ENCODE assay signal across 31 cellular contexts in the genomic region with DNA sequence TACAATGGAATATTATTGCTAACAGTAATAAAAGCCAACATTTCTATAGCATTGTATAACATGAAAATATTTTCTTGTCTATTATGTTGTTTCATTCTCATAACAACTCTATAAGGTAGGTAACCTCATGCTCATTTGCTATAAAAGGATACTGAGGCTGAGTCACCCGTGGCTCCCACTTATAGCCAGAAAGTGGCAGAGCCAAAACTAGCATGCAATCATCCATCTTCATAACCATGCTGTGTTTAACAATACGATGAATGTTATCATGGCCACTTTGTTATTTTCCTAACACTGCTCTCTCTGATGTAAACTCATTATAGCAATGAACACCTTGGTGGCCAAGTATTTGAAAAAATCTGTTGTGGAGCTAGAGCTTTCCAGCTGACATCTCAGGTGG.
"Had no signal": no experiment of that assay in that cellular context is flagged by ENCODE, and none has a peak within 500 bp of the region (broad histone marks: within the 10 kb centered on the region; RNA-seq: fewer than 3 reads in every experiment).

No MANE protein-coding gene starts in this region.

- DNase-seq: activated CD4-positive, alpha-beta memory T cell treated with anti-CD3 and anti-CD28 coated beads for 36 hours; activated CD4-positive, alpha-beta T cell treated with anti-CD3 and anti-CD28 coated beads for 36 hours; activated CD4-positive, alpha-beta T cell treated with anti-CD3 and anti-CD28 coated beads, Interleukin-2, amount 10 ng/mL, durations not matched to agents 24 days and 14 days; activated CD4-positive, CD25-positive, alpha-beta regulatory T cell; activated CD4-positive, CD25-positive, alpha-beta regulatory T cell treated with anti-CD3 and anti-CD28 coated beads, Interleukin-2, amount 50 U/mL, for 72 hours; activated CD8-positive, alpha-beta memory T cell treated with anti-CD3 and anti-CD28 coated beads, Interleukin-2, amount 10 ng/mL, durations not matched to agents 7 days and 5 days; activated CD8-positive, alpha-beta memory T cell treated with anti-CD3 and anti-CD28 coated beads, Interleukin-2, amount 50 U/mL, for 4 hours; activated CD8-positive, alpha-beta T cell treated with anti-CD3 and anti-CD28 coated beads, Interleukin-2, amount 10 ng/mL, durations not matched to agents 7 days and 5 days; activated gamma-delta T cell; activated naive CD4-positive, alpha-beta T cell; activated naive CD4-positive, alpha-beta T cell treated with anti-CD3 and anti-CD28 coated beads, Interleukin-2, amount 10 ng/mL, durations not matched to agents 7 days and 5 days; activated naive CD8-positive, alpha-beta T cell treated with anti-CD3 and anti-CD28 coated beads, Interleukin-2, amount 10 ng/mL, durations not matched to agents 7 days and 5 days; activated T-cell treated with anti-CD3 and anti-CD28 coated beads, Interleukin-2, amount 50 U/mL, for 1 hour; activated T-cell treated with anti-CD3 and anti-CD28 coated beads, Interleukin-2, amount 50 U/mL, for 48 hours; brain microvascular endothelial cell; caudate nucleus; cortex of kidney; dermis blood vessel endothelial cell; effector CD4-positive, alpha-beta T cell; effector memory CD8-positive, alpha-beta T cell; esophagus squamous epithelium; foreskin fibroblast; gastrocnemius medialis; glutamatergic neuron; heart left ventricle; T-helper 1 cell; T-helper 17 cell; T1000 had no signal

- H3K27me3 ChIP-seq: ascending aorta, brain microvascular endothelial cell, esophagus squamous epithelium, gastrocnemius medialis, heart left ventricle had no signal

- H3K4me3 ChIP-seq: ascending aorta, esophagus squamous epithelium, gastrocnemius medialis, heart left ventricle had no signal

- H3K9me3 ChIP-seq: ascending aorta, esophagus squamous epithelium, gastrocnemius medialis, heart left ventricle had no signal

- H3K27ac ChIP-seq: ascending aorta, brain microvascular endothelial cell, epithelial cell of prostate, esophagus squamous epithelium, gastrocnemius medialis, heart left ventricle had no signal

- H3K36me3 ChIP-seq: ascending aorta, brain microvascular endothelial cell, esophagus squamous epithelium, gastrocnemius medialis, heart left ventricle had no signal

- H3K4me1 ChIP-seq: ascending aorta, gastrocnemius medialis, heart left ventricle had no signal

- ATAC-seq: activated CD4-positive, alpha-beta T cell treated with anti-CD3 and anti-CD28 coated beads for 36 hours; activated CD8-positive, alpha-beta memory T cell treated with anti-CD3 and anti-CD28 coated beads, Interleukin-2, amount 10 ng/mL, durations not matched to agents 7 days and 5 days; activated CD8-positive, alpha-beta T cell treated with anti-CD3 and anti-CD28 coated beads, Interleukin-2, amount 10 ng/mL, durations not matched to agents 7 days and 5 days; activated naive CD4-positive, alpha-beta T cell treated with anti-CD3 and anti-CD28 coated beads, Interleukin-2, amount 50 U/mL, for 72 hours; effector memory CD8-positive, alpha-beta T cell; gastrocnemius medialis; heart left ventricle; T-helper 17 cell had no signal
